In the genomic region with DNA sequence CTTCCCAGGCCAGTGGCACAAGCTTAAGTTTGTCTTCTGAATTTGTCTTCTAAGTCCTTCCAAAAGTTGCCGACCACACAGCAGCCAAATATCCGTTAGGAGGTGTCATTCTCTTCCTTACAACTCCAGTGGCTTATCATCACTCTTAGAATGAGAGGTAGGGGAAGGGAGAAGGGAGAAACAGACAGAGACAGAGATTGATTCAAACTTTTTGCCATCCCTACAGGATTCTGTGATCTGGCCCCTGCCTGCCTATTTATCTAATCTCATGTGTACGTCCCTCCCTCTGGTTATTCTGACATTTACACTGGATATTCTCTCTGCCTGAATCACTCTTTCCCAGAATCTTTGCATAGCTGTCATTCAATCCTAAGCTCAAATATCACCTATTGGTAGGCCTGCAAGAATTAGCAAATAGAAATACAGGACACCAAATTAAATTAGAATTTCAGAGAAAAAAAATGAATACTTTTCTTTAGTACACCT, we compare ENCODE assay signal across 8 cellular contexts. TPM values are rescaled to one million over a fixed set of nuclear protein-coding genes. Genes with fewer than 3 reads are reported as not detected.
DNase-seq lines count a peak whose midpoint lies in the region; ATAC-seq and TF ChIP-seq lines count a peak whose summit lies in the region.

No MANE protein-coding gene starts in this region.

- ATAC-seq in naive B cell (ENCODE audit: low read depth in 2 of 2) (peak in 1 of 2 donors; percentile 3), HG02970 (IDR thresholded peaks at IDR 0.05; ENCODE audit: low FRiP score, unreplicated experiment) (no peak), GM21576 (IDR thresholded peaks at IDR 0.05; ENCODE audit: unreplicated experiment) (no peak), HG03108 (IDR thresholded peaks at IDR 0.05; ENCODE audit: unreplicated experiment) (no peak)

- H3K9ac ChIP-seq in colonic mucosa (ENCODE audit: low read depth in 2 of 2, low read length in 2 of 2) = peak overlapping the region in 1 of 2 donors; percentile 93

- H3K27ac Mint-ChIP-seq in IgD-negative memory B cell (peak overlapping the region; percentile 93 to 99 (median 99)), naive B cell (peak overlapping the region; percentile 99 to 100 (median 99))

- H3K36me3 Mint-ChIP-seq in IgD-negative memory B cell (peaks cover 2% of the 10 kb centered on the region), naive B cell (peaks cover 0 to 6% of the 10 kb centered on the region in 2 donors)

- H3K27me3 Mint-ChIP-seq in IgD-negative memory B cell = no peaks in the 10 kb centered on the region
- H3K27me3 Mint-ChIP-seq in naive B cell = peaks cover 0 to 5% (median 4%) of the 10 kb centered on the region in 3 donors

- DNase-seq in BE2C (no peak), colonic mucosa (no peak), naive B cell (no peak)
- no peak for DNase-seq in effector CD8-positive, alpha-beta T cell (lab: John Stamatoyannopoulos, UW)

- H3K9me3 Mint-ChIP-seq in IgD-negative memory B cell = no peaks in the 10 kb centered on the region
- H3K9me3 Mint-ChIP-seq in naive B cell = no peaks in the 10 kb centered on the region

- peaks cover 14 to 22% (median 18%) of the 10 kb centered on the region in 3 donors for H3K4me1 Mint-ChIP-seq in IgD-negative memory B cell
- peaks cover 18 to 30% (median 19%) of the 10 kb centered on the region in 3 donors for H3K4me1 Mint-ChIP-seq in naive B cell

- intact Hi-C loops in colonic mucosa (cut with DNase I) = loop anchor here (5.0 kb wide), 1 partner anchor 39 kb away; a partner anchor contains a TSS

- H3K9me3 ChIP-seq in BE2C (no peaks in the 10 kb centered on the region), colonic mucosa (no peaks in the 10 kb centered on the region)

- peaks cover 8% of the 10 kb centered on the region; the same call in 1 of the 2 replicates for H3K4me1 ChIP-seq in BE2C
- H3K4me1 ChIP-seq in colonic mucosa = peaks cover 13% of the 10 kb centered on the region

- no peak for TF ChIP-seq CTCF in BE2C (IDR thresholded peaks at IDR 0.05; ENCODE audit: low read depth, low read length)
- no peak for TF ChIP-seq CTCF in colonic mucosa (IDR thresholded peaks at IDR 0.05)

- peak overlapping the region; percentile 74 for H3K27ac ChIP-seq in colonic mucosa

- H3K36me3 ChIP-seq in BE2C = peaks cover 16% of the 10 kb centered on the region
- H3K36me3 ChIP-seq in colonic mucosa = no peaks in the 10 kb centered on the region

- H3K27me3 ChIP-seq in BE2C = no peaks in the 10 kb centered on the region
- no peaks in the 10 kb centered on the region for H3K27me3 ChIP-seq in colonic mucosa

- H3K4me3 Mint-ChIP-seq in IgD-negative memory B cell = peak overlapping the region; percentile 95 to 100 (median 100)
- peak overlapping the region; percentile 98 to 100 (median 100) for H3K4me3 Mint-ChIP-seq in naive B cell

- H3K4me3 ChIP-seq in BE2C (ENCODE audit: low read depth, low read length) (peak overlapping the region; percentile 95), colonic mucosa (peak overlapping the region; percentile 81)

RNA-seq across cellular contexts. Expression of a gene that starts 0.5 kb away (rescaled TPM):
- polyA plus RNA-seq in BE2C (2012; ENCODE audit: insufficient read depth, insufficient read length, low read depth) = 44.4 TPM
- polyA plus RNA-seq in IgD-negative memory B cell (64.4 TPM), naive B cell (ENCODE audit: low read depth in 6 of 6) (10 to 100 TPM; 38.1 to 57.6 (median 45.4) TPM)
- 10 to 100 TPM; 28.4 to 35.9 TPM for total RNA-seq in colonic mucosa

RNA-seq across cellular contexts. Expression of a gene that starts 38.5 kb away (rescaled TPM):
- polyA plus RNA-seq in BE2C (2012; ENCODE audit: insufficient read depth, insufficient read length, low read depth) = not detected
- not detected for polyA plus RNA-seq in IgD-negative memory B cell
- total RNA-seq in colonic mucosa = under 1 TPM; 0.27 to 0.32 TPM
- polyA plus RNA-seq in naive B cell (ENCODE audit: low read depth in 6 of 6) = not detected

RNA-seq across cellular contexts. Expression of a gene that starts 39.5 kb away (rescaled TPM):
- 4.9 TPM for polyA plus RNA-seq in BE2C (2012; ENCODE audit: insufficient read depth, insufficient read length, low read depth)
- polyA plus RNA-seq in IgD-negative memory B cell (not detected), naive B cell (ENCODE audit: low read depth in 6 of 6) (under 1 TPM in 4 of 6 donors, not detected in 2; 0.08 to 0.18 (median 0.14) TPM)
- total RNA-seq in colonic mucosa = 1 to 10 TPM; 1.9 to 4.1 TPM

RNA-seq across cellular contexts. Expression of a gene that starts 42.1 kb away (rescaled TPM):
- polyA plus RNA-seq in BE2C (2012; ENCODE audit: insufficient read depth, insufficient read length, low read depth) = 23.3 TPM
- polyA plus RNA-seq in IgD-negative memory B cell (7.3 TPM), naive B cell (ENCODE audit: low read depth in 6 of 6) (1 to 10 TPM in 5 of 6 donors, not detected in 1; 4.0 to 6.9 (median 4.2) TPM)
- 10 to 100 TPM; 13.0 to 17.0 TPM for total RNA-seq in colonic mucosa
